8 cellular contexts compared by ENCODE assay signal in the genomic region with DNA sequence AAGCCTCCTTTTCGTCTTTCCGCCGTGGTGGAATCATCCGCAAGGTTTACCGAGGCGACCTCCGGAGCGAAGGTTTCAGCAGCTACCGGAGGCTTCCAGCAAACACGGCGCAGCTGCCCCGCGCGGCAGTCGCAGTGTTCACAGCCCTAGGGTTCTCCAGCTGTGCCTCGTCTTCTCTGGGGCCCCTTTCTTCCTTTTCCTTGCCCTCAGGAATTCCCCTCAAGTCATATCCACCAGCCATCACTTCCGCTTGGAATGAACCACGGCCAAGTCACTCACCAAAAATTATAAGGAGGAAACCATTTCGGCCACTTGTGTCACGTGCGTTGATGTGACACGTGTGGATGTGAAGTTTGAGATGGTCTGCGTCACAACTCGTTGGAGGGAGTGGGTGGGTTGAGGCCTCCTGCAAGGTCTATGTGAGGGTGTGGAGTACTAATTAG. TPM values are rescaled to one million over a fixed set of nuclear protein-coding genes. Genes with fewer than 3 reads are reported as not detected.
A peak's percentile ranks its signal among the peaks of the same experiment; 100 is the strongest.
DNase-seq lines count a peak whose midpoint lies in the region; ATAC-seq lines count a peak whose summit lies in the region.

No MANE protein-coding gene starts in this region.

- H3K4me3 ChIP-seq in trophoblast cell (ENCODE audit: low read depth, low read length), result peak overlapping the region; percentile 62

- peaks cover 40% of the 10 kb centered on the region for H3K4me1 Mint-ChIP-seq in activated CD8-positive, alpha-beta memory T cell treated with anti-CD3 and anti-CD28 coated beads, Interleukin-2, amount 10 ng/mL, durations not matched to agents 7 days and 5 days
- H3K4me1 Mint-ChIP-seq in activated CD4-positive, alpha-beta memory T cell treated with anti-CD3 and anti-CD28 coated beads for 36 hours (ENCODE audit: low read depth), result peaks cover 50% of the 10 kb centered on the region

- peaks cover 6% of the 10 kb centered on the region in 2 experiments for H3K4me1 ChIP-seq in trophoblast cell (ENCODE audit: control insufficient read depth in 1 of 2, insufficient read depth in 2 of 2, low read length in 2 of 2)

- H4K91ac ChIP-seq in trophoblast cell (ENCODE audit: low read depth, low read length), result peak overlapping the region; percentile 76

- H3K18ac ChIP-seq in trophoblast cell (ENCODE audit: low read length), result peak overlapping the region; percentile 79

- DNase-seq in activated CD8-positive, alpha-beta memory T cell treated with anti-CD3 and anti-CD28 coated beads, Interleukin-2, amount 10 ng/mL, durations not matched to agents 7 days and 5 days, result peak; percentile 68
- no peak for DNase-seq in activated CD8-positive, alpha-beta memory T cell treated with anti-CD3 and anti-CD28 coated beads, Interleukin-2, amount 50 U/mL, for 48 hours
- peak; percentile 89 for DNase-seq in activated CD4-positive, alpha-beta memory T cell treated with anti-CD3 and anti-CD28 coated beads for 36 hours
- DNase-seq in fibroblast of peridontal ligament (ENCODE audit: extremely low read depth) (peak; percentile 51), trophoblast cell (peak; percentile 79 to 91), cerebellar nuclear complex (lab: John Stamatoyannopoulos, UW) (no peak), superior temporal gyrus (ENCODE audit: extremely low spot score) (no peak)

- H3K27me3 ChIP-seq in trophoblast cell (ENCODE audit: insufficient read depth, low read length), result no peaks in the 10 kb centered on the region

- intact Hi-C loops in activated CD4-positive, alpha-beta memory T cell treated with anti-CD3 and anti-CD28 coated beads for 36 hours (cut with micrococcal nuclease), result loop anchor here (1.0 to 5.0 kb wide), 9 partner anchors 9 to 377 kb away; a partner anchor contains a TSS

- peaks cover 11% of the 10 kb centered on the region for H3K79me1 ChIP-seq in trophoblast cell (ENCODE audit: low read length)

- H2BK12ac ChIP-seq in trophoblast cell (ENCODE audit: low read length), result peak overlapping the region; percentile 86

- peak overlapping the region; percentile 89 for H4K8ac ChIP-seq in trophoblast cell (ENCODE audit: low read depth, low read length)

- peak overlapping the region; percentile 83 for H4K12ac ChIP-seq in trophoblast cell (ENCODE audit: low read depth, low read length)

- peak overlapping the region; percentile 28 for H3K4ac ChIP-seq in trophoblast cell (ENCODE audit: low read depth, low read length)

- H3K27me3 Mint-ChIP-seq in activated CD8-positive, alpha-beta memory T cell treated with anti-CD3 and anti-CD28 coated beads, Interleukin-2, amount 10 ng/mL, durations not matched to agents 7 days and 5 days, result no peaks in the 10 kb centered on the region
- no peaks in the 10 kb centered on the region for H3K27me3 Mint-ChIP-seq in activated CD4-positive, alpha-beta memory T cell treated with anti-CD3 and anti-CD28 coated beads for 36 hours

- peak overlapping the region; percentile 46 for H2BK5ac ChIP-seq in trophoblast cell (ENCODE audit: low read depth, low read length, poor library complexity)

- H3K9me3 Mint-ChIP-seq in activated CD8-positive, alpha-beta memory T cell treated with anti-CD3 and anti-CD28 coated beads, Interleukin-2, amount 10 ng/mL, durations not matched to agents 7 days and 5 days (ENCODE audit: low read depth), result no peaks in the 10 kb centered on the region
- no peaks in the 10 kb centered on the region for H3K9me3 Mint-ChIP-seq in activated CD4-positive, alpha-beta memory T cell treated with anti-CD3 and anti-CD28 coated beads for 36 hours

- no peaks in the 10 kb centered on the region for H3K36me3 ChIP-seq in trophoblast cell (ENCODE audit: control insufficient read depth in 1 of 2, insufficient read depth in 2 of 2, low read length in 2 of 2)

- peak overlapping the region; percentile 75 for H2BK120ac ChIP-seq in trophoblast cell (ENCODE audit: insufficient read depth, low read length, poor library complexity)

- peak overlapping the region; percentile 40 for H2AK5ac ChIP-seq in trophoblast cell (ENCODE audit: low read length)

- H3K9me3 ChIP-seq in trophoblast cell (ENCODE audit: insufficient read depth, low read depth, low read length), result no peaks in the 10 kb centered on the region

- peaks cover 3% of the 10 kb centered on the region for H3K36me3 Mint-ChIP-seq in activated CD8-positive, alpha-beta memory T cell treated with anti-CD3 and anti-CD28 coated beads, Interleukin-2, amount 10 ng/mL, durations not matched to agents 7 days and 5 days
- H3K36me3 Mint-ChIP-seq in activated CD4-positive, alpha-beta memory T cell treated with anti-CD3 and anti-CD28 coated beads for 36 hours, result peaks cover 12% of the 10 kb centered on the region

- POLR2A ChIA-PET in activated CD4-positive, alpha-beta memory T cell treated with anti-CD3 and anti-CD28 coated beads for 36 hours (lab: Charles Lee), result interaction anchor here (0.6 to 6.8 kb wide), 16 partner anchors 9 to 184 kb away, joined by 3 to 85 read pairs (median 10); a partner anchor contains a TSS

- peaks cover 8% of the 10 kb centered on the region for H3K79me2 ChIP-seq in trophoblast cell (ENCODE audit: control insufficient read depth, insufficient read depth, low read length, poor library complexity)

- no CpG with 5 or more reads among the region's 24 CpGs for WGBS in trophoblast cell (ENCODE audit: extremely low coverage, insufficient coverage, insufficient read length)

- peak overlapping the region; percentile 69 for H3K4me3 Mint-ChIP-seq in activated CD8-positive, alpha-beta memory T cell treated with anti-CD3 and anti-CD28 coated beads, Interleukin-2, amount 10 ng/mL, durations not matched to agents 7 days and 5 days
- peak overlapping the region; percentile 74 for H3K4me3 Mint-ChIP-seq in activated CD4-positive, alpha-beta memory T cell treated with anti-CD3 and anti-CD28 coated beads for 36 hours

- ATAC-seq in activated CD8-positive, alpha-beta memory T cell treated with anti-CD3 and anti-CD28 coated beads, Interleukin-2, amount 10 ng/mL, durations not matched to agents 7 days and 5 days, result peak; percentile 43
- ATAC-seq in HG03175 (IDR thresholded peaks at IDR 0.05; ENCODE audit: unreplicated experiment), result peak; percentile 20

- no peak overlapping the region for H3K23ac ChIP-seq in trophoblast cell (ENCODE audit: low read length)

- H3K14ac ChIP-seq in trophoblast cell (ENCODE audit: low read length), result peak overlapping the region; percentile 86

- H3K27ac Mint-ChIP-seq in activated CD8-positive, alpha-beta memory T cell treated with anti-CD3 and anti-CD28 coated beads, Interleukin-2, amount 10 ng/mL, durations not matched to agents 7 days and 5 days, result peak overlapping the region; percentile 89
- H3K27ac Mint-ChIP-seq in activated CD4-positive, alpha-beta memory T cell treated with anti-CD3 and anti-CD28 coated beads for 36 hours, result peak overlapping the region; percentile 93

- H3K9ac ChIP-seq in trophoblast cell (ENCODE audit: low read length), result peak overlapping the region; percentile 46

- H3K4me2 ChIP-seq in trophoblast cell (ENCODE audit: low read length), result peak overlapping the region; percentile 67

- H2AFZ ChIP-seq in trophoblast cell (ENCODE audit: insufficient read depth, low read length, poor library complexity), result peak overlapping the region; percentile 85

- H3K27ac ChIP-seq in trophoblast cell (ENCODE audit: low read depth, low read length), result peak overlapping the region; percentile 28

- CTCF ChIA-PET in activated CD8-positive, alpha-beta memory T cell treated with anti-CD3 and anti-CD28 coated beads, Interleukin-2, amount 10 ng/mL, durations not matched to agents 7 days and 5 days (lab: Charles Lee), result interaction anchor here (0.7 to 15.3 kb wide), 17 partner anchors 14 to 218 kb away, joined by 3 to 488 read pairs (median 8); a partner anchor contains a TSS
- CTCF ChIA-PET in activated CD4-positive, alpha-beta memory T cell treated with anti-CD3 and anti-CD28 coated beads for 36 hours (lab: Charles Lee), result interaction anchor here (1.1 to 9.7 kb wide), 13 partner anchors 9 to 211 kb away, joined by 3 to 583 read pairs (median 13); a partner anchor contains a TSS

RNA-seq across cellular contexts. Expression of a gene that starts 0.6 kb away (rescaled TPM):
- 10 to 100 TPM; 21.7 to 22.9 TPM for total RNA-seq in activated CD8-positive, alpha-beta memory T cell treated with anti-CD3 and anti-CD28 coated beads, Interleukin-2, amount 10 ng/mL, durations not matched to agents 7 days and 5 days
- total RNA-seq in activated CD4-positive, alpha-beta memory T cell treated with anti-CD3 and anti-CD28 coated beads for 36 hours, result 10 to 100 TPM; 45.3 to 47.7 TPM
- polyA plus RNA-seq in trophoblast cell (2013), result 16.3 and 17.4 TPM in 2 replicates

Comparison
In these comparisons a context has a peak if more than half of its experiments do, and no peak if none do; other contexts are left out.
1. DNase-seq: peak in activated CD8-positive, alpha-beta memory T cell treated with anti-CD3 and anti-CD28 coated beads, Interleukin-2, amount 10 ng/mL, durations not matched to agents 7 days and 5 days (single experiment), activated CD4-positive, alpha-beta memory T cell treated with anti-CD3 and anti-CD28 coated beads for 36 hours (single experiment), fibroblast of peridontal ligament (single experiment) and trophoblast cell (2 of 2); none in activated CD8-positive, alpha-beta memory T cell treated with anti-CD3 and anti-CD28 coated beads, Interleukin-2, amount 50 U/mL, for 48 hours (single experiment), cerebellar nuclear complex (0 of 2) and superior temporal gyrus (single experiment).